In genomic region chr2:96527990-96528679, GRCh38 we compare ENCODE assay signal across 9 cellular contexts. TPM values are rescaled to one million over a fixed set of nuclear protein-coding genes. Genes with fewer than 3 reads are reported as not detected.
DNase-seq lines count a peak whose midpoint lies in the region; ATAC-seq, FAIRE-seq and TF ChIP-seq lines count a peak whose summit lies in the region.
"Had no signal": no experiment of that assay in that cellular context is flagged by ENCODE, and none has a peak within 500 bp of the region (broad histone marks: within the 10 kb centered on the region; RNA-seq: fewer than 3 reads in every experiment).

No MANE protein-coding gene starts in this region.

- H3K4me3 Mint-ChIP-seq in WTC11, result peak overlapping the region; percentile 61

- WGBS in small intestine, 3 donors, result 23 to 32% (median 25%) methylated on average over 13 of the region's 13 CpGs

- POLR2A ChIA-PET in WTC11 (lab: Charles Lee), result interaction anchor here (1.0 kb wide), 1 partner anchor 10 kb away, joined by 4 read pairs; no protein-coding TSS in a partner anchor
- POLR2A ChIA-PET in HEK293T (lab: Yijun Ruan, JAX), result no interaction called here

- CTCF ChIA-PET in WTC11 (lab: Charles Lee), result interaction anchor here (0.5 to 7.7 kb wide), 15 partner anchors 7 to 121 kb away, joined by 3 to 84 read pairs (median 5); partner anchors contain the start of gene ARID5A
- CTCF ChIA-PET in HEK293T (lab: Yijun Ruan, JAX), result interaction anchor here (0.7 kb wide), 1 partner anchor 26 kb away, joined by 3 read pairs; no protein-coding TSS in a partner anchor

- DNase-seq in H7 (peak; percentile 29), WTC11 (ENCODE audit: low spot score) (no peak), coronary artery (ENCODE audit: low spot score) (peak; percentile 92), mucosa of descending colon (peak; percentile 40 to 69 (median 46)), HEK293T (ENCODE audit: extremely low spot score) (no peak), small intestine (no peak)
- peak; percentile 78 for DNase-seq in stimulated activated naive CD8-positive, alpha-beta T cell treated with anti-CD3 and anti-CD28 coated beads, Interleukin-15, Interleukin-2, amounts not matched to agents 100 U/mL and 50 U/mL, for 24 hours

- H3K27me3 Mint-ChIP-seq in WTC11 (ENCODE audit: low read depth), result peaks cover 27% of the 10 kb centered on the region

- TF ChIP-seq CTCF in WTC11 (IDR thresholded peaks at IDR 0.05) (no peak), coronary artery (IDR thresholded peaks at IDR 0.05) (no peak), mucosa of descending colon (IDR thresholded peaks at IDR 0.05) (no peak)

- H3K36me3 ChIP-seq in H7 (replicated peaks; ENCODE audit: control insufficient read depth, insufficient read depth, low read length), result no peaks in the 10 kb centered on the region
- H3K36me3 ChIP-seq in mucosa of descending colon (ENCODE audit: low read depth), result no peaks in the 10 kb centered on the region
- H3K36me3 ChIP-seq in small intestine (ENCODE audit: control insufficient read depth in 2 of 2, insufficient read depth in 2 of 2, low read length in 2 of 2), result no peaks in the 10 kb centered on the region

- ATAC-seq in WTC11, result no peak
- ATAC-seq in mucosa of descending colon, result peak; percentile 14
- ATAC-seq in stimulated activated naive CD8-positive, alpha-beta T cell treated with anti-CD3 and anti-CD28 coated beads, Interleukin-15, Interleukin-2, amounts not matched to agents 100 U/mL and 50 U/mL, for 24 hours, result peak; percentile 66
- ATAC-seq in HG03571 (IDR thresholded peaks at IDR 0.05; ENCODE audit: unreplicated experiment), result no peak

- FAIRE-seq in small intestine (lab: Jason Lieb, UNC), result no peak

- no peaks in the 10 kb centered on the region for H3K36me3 Mint-ChIP-seq in WTC11

- peaks cover 33% of the 10 kb centered on the region for H3K4me1 Mint-ChIP-seq in WTC11

- intact Hi-C loops in mucosa of descending colon (cut with DNase I, micrococcal nuclease), result no loop called here

- H3K27ac ChIP-seq in coronary artery (peak overlapping the region; percentile 94 to 95), small intestine (ENCODE audit: low read depth in 1 of 2, low read length in 1 of 2) (peak overlapping the region in 1 of 2 donors; percentile 83)

- peaks cover 18% of the 10 kb centered on the region for H3K4me1 ChIP-seq in mucosa of descending colon (ENCODE audit: low read depth)
- H3K4me1 ChIP-seq in small intestine (ENCODE audit: control insufficient read depth in 2 of 2, insufficient read depth in 1 of 2, low read depth in 1 of 2, low read length in 1 of 2), result peaks cover 0 to 10% of the 10 kb centered on the region in 2 donors

- peak overlapping the region; percentile 18 for H3K4me3 ChIP-seq in H7 (ENCODE audit: insufficient read depth, low read depth, low read length)
- H3K4me3 ChIP-seq in coronary artery, result peak overlapping the region; percentile 84
- no peak overlapping the region for H3K4me3 ChIP-seq in mucosa of descending colon
- H3K4me3 ChIP-seq in small intestine (ENCODE audit: low read depth in 1 of 2, low read length in 2 of 2), result peak overlapping the region in 1 of 2 donors; percentile 47

- no peak overlapping the region for H3K27ac Mint-ChIP-seq in WTC11

- H3K9me3 ChIP-seq in mucosa of descending colon (no peaks in the 10 kb centered on the region), small intestine (ENCODE audit: control insufficient read depth, low read depth) (no peaks in the 10 kb centered on the region)

- H3K9me3 Mint-ChIP-seq in WTC11, result no peaks in the 10 kb centered on the region

- peaks cover 10% of the 10 kb centered on the region for H3K27me3 ChIP-seq in H7 (ENCODE audit: control insufficient read depth, insufficient read depth, low read length)
- no peaks in the 10 kb centered on the region for H3K27me3 ChIP-seq in small intestine (ENCODE audit: control insufficient read depth in 2 of 2, insufficient read depth in 2 of 2, low read length in 2 of 2)

TF ChIP-seq in WTC11, 78 proteins besides CTCF, POLR2A, EP300 and RAD21 (continues in another document):
- TF ChIP-seq PREB (CRISPR knock-in tag; IDR thresholded peaks at IDR 0.05; ENCODE audit: borderline replicate concordance), result no peak
- no peak for TF ChIP-seq ARID4B (CRISPR knock-in tag; IDR thresholded peaks at IDR 0.05; ENCODE audit: borderline replicate concordance)

TF ChIP-seq in HEK293T, 16 proteins besides CTCF, POLR2A, EP300 and RAD21:
- TF ChIP-seq ARNT (IDR thresholded peaks at IDR 0.05), result no peak

RNA-seq across cellular contexts. Expression of gene ARID5A, which starts 8.4 kb away (rescaled TPM):
- 20.7 and 26.7 TPM in 2 replicates for total RNA-seq in H7 (2014; rRNA removed; shearing (Covaris generic))
- total RNA-seq in WTC11 (2021), result 8.5 to 13.9 TPM (median 10.1 TPM) in 3 replicates
- total RNA-seq in mucosa of descending colon, result 10 to 100 TPM in 2 of 3 donors, 1 to 10 TPM in 1; 4.8 to 17.6 (median 10.3) TPM
- polyA plus RNA-seq in small intestine, result 10 to 100 TPM in 1 of 3 donors, 1 to 10 TPM in 2; 2.9 to 15.2 (median 8.6) TPM

RNA-seq across cellular contexts. Expression of gene NEURL3, which starts 23.0 kb away (rescaled TPM):
- total RNA-seq in H7 (2014; rRNA removed; shearing (Covaris generic)), result 0.10 TPM in 1 of 2 replicates, not detected in the other
- total RNA-seq in WTC11 (2021) (not detected in 3 replicates), mucosa of descending colon (1 to 10 TPM; 2.1 to 5.2 (median 2.3) TPM)
- 1 to 10 TPM in 2 of 3 donors, under 1 TPM in 1; 0.61 to 6.2 (median 3.1) TPM for polyA plus RNA-seq in small intestine
- total RNA-seq: temporal lobe had no signal

Comparison
In these comparisons a context has a peak if more than half of its experiments do, and no peak if none do; other contexts are left out.
1. DNase-seq: peak in H7 (single experiment), coronary artery (single experiment), mucosa of descending colon (3 of 3) and stimulated activated naive CD8-positive, alpha-beta T cell treated with anti-CD3 and anti-CD28 coated beads, Interleukin-15, Interleukin-2, amounts not matched to agents 100 U/mL and 50 U/mL, for 24 hours (single experiment); none in WTC11 (single experiment), HEK293T (single experiment) and small intestine (single experiment).
2. ATAC-seq: peak in mucosa of descending colon (single experiment) and stimulated activated naive CD8-positive, alpha-beta T cell treated with anti-CD3 and anti-CD28 coated beads, Interleukin-15, Interleukin-2, amounts not matched to agents 100 U/mL and 50 U/mL, for 24 hours (single experiment); none in WTC11 (single experiment) and HG03571 (single experiment).